ENCODE assay signal across 13 cellular contexts in genomic region chr9:36962721-36963120, GRCh38.
DNase-seq lines count a peak whose midpoint lies in the region; ATAC-seq and TF ChIP-seq lines count a peak whose summit lies in the region.
"Had no signal": no experiment of that assay in that cellular context is flagged by ENCODE, and none has a peak within 500 bp of the region (broad histone marks: within the 10 kb centered on the region; RNA-seq: fewer than 3 reads in every experiment).

No MANE protein-coding gene starts in this region.

- H3K9me3 Mint-ChIP-seq in activated B cell treated with CpG ODN at 0.5 μM for 24 hours: no peaks in the 10 kb centered on the region

- peaks cover 96% of the 10 kb centered on the region for H3K36me3 Mint-ChIP-seq in activated B cell treated with CpG ODN at 0.5 μM for 24 hours (ENCODE audit: low read depth)
- H3K36me3 Mint-ChIP-seq: CD4-positive, CD25-positive, alpha-beta regulatory T cell had no signal

- POLR2A ChIA-PET in activated B cell treated with CpG ODN at 0.5 μM for 24 hours (lab: Charles Lee): interaction anchor here (0.9 kb wide), 1 partner anchor 9 kb away, joined by 3 read pairs; no protein-coding TSS in a partner anchor

- peak; percentile 49 for DNase-seq in activated effector memory CD4-positive, alpha-beta T cell treated with anti-CD3 and anti-CD28 coated beads, Interleukin-2, amount 50 U/mL, for 16 hours
- no peak for DNase-seq in activated effector memory CD4-positive, alpha-beta T cell treated with Interleukin-2 at 50 U/mL for 16 hours
- DNase-seq in activated B cell treated with CpG ODN at 0.5 μM for 24 hours: no peak
- DNase-seq in posterior vena cava (ENCODE audit: low spot score): peak; percentile 68
- no peak for DNase-seq in amygdala (lab: John Stamatoyannopoulos, UW)
- DNase-seq in GF-D8 (lab: John Stamatoyannopoulos, UW): no peak
- DNase-seq: 8988T; AML-193; CD4-positive, CD25-positive, alpha-beta regulatory T cell; DMS53; GM23248 had no signal

- ATAC-seq in activated B cell treated with CpG ODN at 0.5 μM for 24 hours (ENCODE audit: low read depth) (no peak), GM18870 (IDR thresholded peaks at IDR 0.05; ENCODE audit: unreplicated experiment) (no peak)
- ATAC-seq: GM12878 had no signal

- no peaks in the 10 kb centered on the region for H3K27me3 Mint-ChIP-seq in activated B cell treated with CpG ODN at 0.5 μM for 24 hours

- H3K4me3 Mint-ChIP-seq in activated B cell treated with CpG ODN at 0.5 μM for 24 hours: no peak overlapping the region
- H3K4me3 Mint-ChIP-seq: CD4-positive, CD25-positive, alpha-beta regulatory T cell had no signal

- peak overlapping the region; percentile 24 for H3K27ac Mint-ChIP-seq in activated B cell treated with CpG ODN at 0.5 μM for 24 hours
- H3K27ac Mint-ChIP-seq: CD4-positive, CD25-positive, alpha-beta regulatory T cell had no signal

- H3K4me1 Mint-ChIP-seq in activated B cell treated with CpG ODN at 0.5 μM for 24 hours: peaks cover 49% of the 10 kb centered on the region

- no peak for TF ChIP-seq CTCF in activated B cell treated with CpG ODN at 0.5 μM for 24 hours (IDR thresholded peaks at IDR 0.05)

- intact Hi-C loops in activated B cell treated with CpG ODN at 0.5 μM for 24 hours (cut with micrococcal nuclease) (no loop called here), posterior vena cava (cut with DNase I) (no loop called here)

- CTCF ChIA-PET in activated B cell treated with CpG ODN at 0.5 μM for 24 hours (lab: Charles Lee): no interaction called here

Comparison
In these comparisons a context has a peak if more than half of its experiments do, and no peak if none do; other contexts are left out.
1. DNase-seq: peak in activated effector memory CD4-positive, alpha-beta T cell treated with anti-CD3 and anti-CD28 coated beads, Interleukin-2, amount 50 U/mL, for 16 hours (single experiment) and posterior vena cava (single experiment); none in activated effector memory CD4-positive, alpha-beta T cell treated with Interleukin-2 at 50 U/mL for 16 hours (single experiment), activated B cell treated with CpG ODN at 0.5 μM for 24 hours (single experiment), amygdala (0 of 56) and GF-D8 (single experiment).